1 cellular context compared by ENCODE assay signal in the genomic region with DNA sequence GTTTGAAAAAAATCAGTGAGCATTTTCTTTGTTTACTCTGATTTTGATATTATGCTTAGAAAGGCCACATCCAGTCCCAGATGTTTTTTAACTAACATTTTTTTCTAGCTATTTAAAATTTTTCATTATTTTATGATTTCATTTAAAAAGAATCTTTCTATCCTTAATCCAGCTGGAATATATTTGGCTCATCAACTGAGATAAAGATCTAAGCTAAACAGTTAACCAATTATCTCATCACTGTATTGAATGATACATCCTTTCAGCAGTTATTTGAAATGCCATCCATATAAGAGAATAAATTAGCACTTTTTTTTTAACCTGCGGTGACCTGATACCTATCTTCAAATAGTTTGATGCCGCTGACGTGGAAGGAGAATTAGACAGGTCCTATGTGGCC.
TF ChIP-seq lines count a peak whose summit lies in the region.

No MANE protein-coding gene starts in this region.

TF ChIP-seq in SK-N-SH, 30 proteins besides CTCF, POLR2A, EP300 and RAD21:
- TF ChIP-seq, protein P1, sequence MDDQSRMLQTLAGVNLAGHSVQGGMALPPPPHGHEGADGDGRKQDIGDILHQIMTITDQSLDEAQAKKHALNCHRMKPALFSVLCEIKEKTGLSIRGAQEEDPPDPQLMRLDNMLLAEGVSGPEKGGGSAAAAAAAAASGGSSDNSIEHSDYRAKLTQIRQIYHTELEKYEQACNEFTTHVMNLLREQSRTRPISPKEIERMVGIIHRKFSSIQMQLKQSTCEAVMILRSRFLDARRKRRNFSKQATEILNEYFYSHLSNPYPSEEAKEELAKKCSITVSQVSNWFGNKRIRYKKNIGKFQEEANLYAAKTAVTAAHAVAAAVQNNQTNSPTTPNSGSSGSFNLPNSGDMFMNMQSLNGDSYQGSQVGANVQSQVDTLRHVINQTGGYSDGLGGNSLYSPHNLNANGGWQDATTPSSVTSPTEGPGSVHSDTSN (IDR thresholded peaks at IDR 0.05), result no peak
- peak; percentile 15; the same call in 1 of the 2 replicates for TF ChIP-seq TCF12 (IDR thresholded peaks at IDR 0.05)
